ENCODE assay signal across 16 cellular contexts in the genomic region with DNA sequence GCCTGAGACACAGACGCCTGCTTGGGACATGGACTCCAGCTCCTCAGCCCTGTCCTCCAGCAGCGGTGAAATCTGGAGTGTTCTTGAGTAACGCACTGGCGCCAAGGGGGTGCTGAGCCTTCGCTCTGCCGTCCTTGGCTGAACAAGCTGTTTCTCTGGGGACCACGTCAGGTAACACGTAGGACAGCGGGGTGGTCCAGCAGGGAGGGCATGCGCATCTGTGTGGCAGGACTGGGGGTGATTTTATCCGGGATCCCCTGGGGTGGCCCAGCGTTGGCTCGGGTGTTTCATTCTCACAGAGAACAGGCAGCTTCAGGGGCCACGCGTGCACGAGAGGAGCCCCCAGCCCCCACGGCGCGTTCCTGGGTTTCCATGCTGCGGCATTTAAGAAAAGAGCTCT.
"Had no signal": no experiment of that assay in that cellular context is flagged by ENCODE, and none has a peak within 500 bp of the region (broad histone marks: within the 10 kb centered on the region; RNA-seq: fewer than 3 reads in every experiment).

No MANE protein-coding gene starts in this region.

- H3K27ac Mint-ChIP-seq: activated T-cell treated with anti-CD3 and anti-CD28 coated beads, Interleukin-2, amount 50 U/mL, for 72 hours; natural killer cell had no signal

- H3K27me3 ChIP-seq: foreskin keratinocyte, tibial artery, uterus had no signal

- H3K9me3 ChIP-seq: tibial artery, uterus had no signal

- H3K4me3 ChIP-seq: tibial artery, uterus had no signal

- H3K36me3 ChIP-seq: uterus had no signal

- H3K4me3 Mint-ChIP-seq: activated T-cell treated with anti-CD3 and anti-CD28 coated beads, Interleukin-2, amount 50 U/mL, for 72 hours; natural killer cell had no signal

- H3K27ac ChIP-seq: foreskin keratinocyte, tibial artery, uterus had no signal

- ATAC-seq: activated T-cell treated with anti-CD3 and anti-CD28 coated beads, Interleukin-2, amount 50 U/mL, for 72 hours; foreskin keratinocyte; natural killer cell had no signal

- H3K9me3 Mint-ChIP-seq: activated T-cell treated with anti-CD3 and anti-CD28 coated beads, Interleukin-2, amount 50 U/mL, for 72 hours; natural killer cell had no signal

- DNase-seq: activated CD4-positive, alpha-beta T cell treated with anti-CD3 and anti-CD28 coated beads, Interleukin-2, amount 50 U/mL, for 4 hours; activated CD4-positive, CD25-positive, alpha-beta regulatory T cell treated with anti-CD3 and anti-CD28 coated beads, Interleukin-2, amount 50 U/mL, for 72 hours; activated effector memory CD4-positive, alpha-beta T cell treated with anti-CD3 and anti-CD28 coated beads, Interleukin-2, amount 50 U/mL, for 16 hours; activated naive CD4-positive, alpha-beta T cell treated with anti-CD3 and anti-CD28 coated beads, Interleukin-2, amount 50 U/mL, for 16 hours; activated T-cell treated with anti-CD3 and anti-CD28 coated beads, Interleukin-2, amount 50 U/mL, for 72 hours; dermis blood vessel endothelial cell; effector memory CD4-positive, alpha-beta T cell; glutamatergic neuron; natural killer cell; stimulated activated CD4-positive, alpha-beta T cell treated with anti-CD3 and anti-CD28 coated beads, Interleukin-2, amount 100 ng/mL, for 24 hours; stimulated activated naive CD4-positive, alpha-beta T cell treated with Interleukin-2 at 50 U/mL for 16 hours; T-helper 1 cell; T1000; tibial artery; uterus had no signal

- H3K36me3 Mint-ChIP-seq: natural killer cell had no signal
